Comparison of ENCODE assay signal across 28 cellular contexts in the genomic region with DNA sequence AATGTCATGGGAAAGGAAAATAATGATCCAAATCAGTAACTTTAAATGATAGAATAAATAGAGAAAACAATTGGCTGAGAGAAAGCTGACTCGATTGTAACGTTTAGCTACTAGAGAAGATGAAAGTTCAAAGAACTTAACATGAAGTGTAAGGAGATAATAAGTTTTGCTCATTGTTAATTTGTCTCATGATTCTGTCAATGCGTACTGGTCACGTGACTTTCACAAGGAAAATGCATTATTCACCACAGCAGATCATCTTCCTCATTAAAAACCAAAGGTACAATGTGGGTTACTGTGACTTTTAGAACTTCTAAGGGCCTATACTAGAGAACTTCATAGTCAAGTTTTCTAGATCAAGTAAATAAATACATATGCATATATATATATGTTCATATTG.
"Had no signal": no experiment of that assay in that cellular context is flagged by ENCODE, and none has a peak within 500 bp of the region (broad histone marks: within the 10 kb centered on the region; RNA-seq: fewer than 3 reads in every experiment).

No MANE protein-coding gene starts in this region.

- ATAC-seq: heart left ventricle; psoas muscle; sciatic nerve; stimulated activated naive B cell treated with anti-CD40 and anti-IgM and Interleukin-4, amounts not matched to agents 10 μg/mL and 1 μg/mL and 100 μg/mL, for 72 hours; upper lobe of right lung had no signal

- H3K27ac ChIP-seq: heart left ventricle, left ventricle myocardium inferior, neutrophil, parathyroid adenoma, psoas muscle, skin epidermis, suprapubic skin, thoracic aorta, tibial artery, upper lobe of right lung had no signal

- H3K79me2 ChIP-seq: parathyroid adenoma had no signal

- H3K9ac ChIP-seq: parathyroid adenoma had no signal

- H3K27me3 Mint-ChIP-seq: naive B cell; stimulated activated naive B cell treated with anti-CD40 and anti-IgM and Interleukin-4, amounts not matched to agents 10 μg/mL and 1 μg/mL and 100 μg/mL, for 72 hours; stimulated activated naive CD8-positive, alpha-beta T cell treated with anti-CD3 and anti-CD28 coated beads, Interleukin-15, Interleukin-2, amounts not matched to agents 100 ng/mL and 50 ng/mL, for 24 hours had no signal

- H3K27ac Mint-ChIP-seq: mesothelial cell of epicardium; naive B cell; nephron; stimulated activated naive B cell treated with anti-CD40 and anti-IgM and Interleukin-4, amounts not matched to agents 10 μg/mL and 1 μg/mL and 100 μg/mL, for 72 hours; stimulated activated naive CD8-positive, alpha-beta T cell treated with anti-CD3 and anti-CD28 coated beads, Interleukin-15, Interleukin-2, amounts not matched to agents 100 ng/mL and 50 ng/mL, for 24 hours had no signal

- FAIRE-seq: urothelium cell line had no signal

- H3K4me3 Mint-ChIP-seq: mesothelial cell of epicardium; naive B cell; nephron; neural crest cell; stimulated activated naive B cell treated with anti-CD40 and anti-IgM and Interleukin-4, amounts not matched to agents 10 μg/mL and 1 μg/mL and 100 μg/mL, for 72 hours; stimulated activated naive CD8-positive, alpha-beta T cell treated with anti-CD3 and anti-CD28 coated beads, Interleukin-15, Interleukin-2, amounts not matched to agents 100 ng/mL and 50 ng/mL, for 24 hours had no signal

- DNase-seq: heart left ventricle; hypothalamus; islet precursor cell; left ventricle myocardium inferior; mesendoderm; naive B cell; occipital lobe; psoas muscle; stimulated activated CD4-positive, alpha-beta T cell treated with anti-CD3 and anti-CD28 coated beads, Interleukin-12 subunit alpha, Interleukin-12 subunit beta, amount 100 ng/mL, for 4 hours; stimulated activated CD4-positive, alpha-beta T cell treated with anti-CD3 and anti-CD28 coated beads, Interleukin-15, amount 100 ng/mL, for 24 hours; stimulated activated CD4-positive, alpha-beta T cell treated with anti-CD3 and anti-CD28 coated beads, Interleukin-2, amount 100 ng/mL, for 24 hours; stimulated activated CD4-positive, alpha-beta T cell treated with anti-CD3 and anti-CD28 coated beads, Interleukin-4, amount 100 ng/mL, for 1 hour; stimulated activated naive B cell treated with anti-CD40 and anti-IgM and Interleukin-4, amounts not matched to agents 10 μg/mL and 1 μg/mL and 100 μg/mL, for 72 hours; tibial artery; trophoblast cell; upper lobe of right lung had no signal

- H3K9me3 ChIP-seq: neutrophil, psoas muscle, suprapubic skin, thoracic aorta, upper lobe of right lung had no signal

- H3K4me1 Mint-ChIP-seq: naive B cell; stimulated activated naive B cell treated with anti-CD40 and anti-IgM and Interleukin-4, amounts not matched to agents 10 μg/mL and 1 μg/mL and 100 μg/mL, for 72 hours had no signal

- H2AFZ ChIP-seq: parathyroid adenoma had no signal

- H3K4me1 ChIP-seq: heart left ventricle, left ventricle myocardium inferior, parathyroid adenoma, psoas muscle, suprapubic skin, upper lobe of right lung had no signal

- H3K36me3 ChIP-seq: heart left ventricle, left ventricle myocardium inferior, neutrophil, suprapubic skin, thoracic aorta, tibial artery, upper lobe of right lung had no signal

- H3K27me3 ChIP-seq: heart left ventricle, neutrophil, suprapubic skin, tibial artery, upper lobe of right lung had no signal

- H3K4me3 ChIP-seq: heart left ventricle, left ventricle myocardium inferior, lung, psoas muscle, skin epidermis, suprapubic skin, thoracic aorta, tibial artery, upper lobe of right lung had no signal

- H3K36me3 Mint-ChIP-seq: naive B cell; stimulated activated naive B cell treated with anti-CD40 and anti-IgM and Interleukin-4, amounts not matched to agents 10 μg/mL and 1 μg/mL and 100 μg/mL, for 72 hours had no signal
